ENCODE assay signal across 15 cellular contexts in genomic region chr11:11965656-11966353, GRCh38. TPM values are rescaled to one million over a fixed set of nuclear protein-coding genes. Genes with fewer than 3 reads are reported as not detected.
"Had no signal": no experiment of that assay in that cellular context is flagged by ENCODE, and none has a peak within 500 bp of the region (broad histone marks: within the 10 kb centered on the region; RNA-seq: fewer than 3 reads in every experiment).

No MANE protein-coding gene starts in this region.

- DNase-seq: activated CD4-positive, alpha-beta T cell treated with anti-CD3 and anti-CD28 coated beads for 1 hour; activated CD8-positive, alpha-beta T cell treated with anti-CD3 and anti-CD28 coated beads for 36 hours; activated naive CD4-positive, alpha-beta T cell treated with anti-CD3 and anti-CD28 coated beads, Interleukin-2, amount 10 ng/mL, durations not matched to agents 7 days and 5 days; effector memory CD8-positive, alpha-beta T cell; left colon; mammary epithelial cell; mucosa of descending colon; natural killer cell; occipital lobe; stimulated activated CD4-positive, alpha-beta T cell treated with anti-CD3 and anti-CD28 coated beads, Interleukin-4, amount 100 ng/mL, for 24 hours; stomach had no signal

- H3K27me3 Mint-ChIP-seq: activated CD8-positive, alpha-beta T cell treated with anti-CD3 and anti-CD28 coated beads for 36 hours had no signal

- ATAC-seq: effector memory CD8-positive, alpha-beta T cell had no signal

- H3K36me3 Mint-ChIP-seq: natural killer cell had no signal

- H3K27ac Mint-ChIP-seq: activated CD8-positive, alpha-beta T cell treated with anti-CD3 and anti-CD28 coated beads for 36 hours; activated naive CD4-positive, alpha-beta T cell treated with anti-CD3 and anti-CD28 coated beads, Interleukin-2, amount 10 ng/mL, durations not matched to agents 7 days and 5 days; activated T-helper 2 cell treated with anti-CD3 and anti-CD28 coated beads, Interferon-gamma antibody, Interleukin-2, Interleukin-4, amounts not matched to agents 10 μg/mL and 5 μg/mL and 100 μg/mL, durations not matched to agents 14 hours and 24 hours and 36 hours; T-helper 2 cell treated with Interferon-gamma antibody and Interleukin-4, amounts not matched to agents 5 μg/mL and 100 μg/mL, for 36 hours had no signal

- H3K9me3 ChIP-seq: mucosa of descending colon, psoas muscle, stomach, thoracic aorta had no signal

- H3K4me3 Mint-ChIP-seq: activated CD8-positive, alpha-beta T cell treated with anti-CD3 and anti-CD28 coated beads for 36 hours; activated naive CD4-positive, alpha-beta T cell treated with anti-CD3 and anti-CD28 coated beads, Interleukin-2, amount 10 ng/mL, durations not matched to agents 7 days and 5 days; effector memory CD8-positive, alpha-beta T cell; natural killer cell; T-helper 2 cell treated with Interferon-gamma antibody and Interleukin-4, amounts not matched to agents 5 μg/mL and 100 μg/mL, for 36 hours had no signal

- H3K27me3 ChIP-seq: stomach had no signal

- H3K27ac ChIP-seq: psoas muscle, thoracic aorta had no signal

- H3K4me3 ChIP-seq: mucosa of descending colon, psoas muscle, stomach, thoracic aorta had no signal

- H3K9me3 Mint-ChIP-seq: activated CD8-positive, alpha-beta T cell treated with anti-CD3 and anti-CD28 coated beads for 36 hours; activated T-helper 2 cell treated with anti-CD3 and anti-CD28 coated beads, Interferon-gamma antibody, Interleukin-2, Interleukin-4, amounts not matched to agents 10 μg/mL and 5 μg/mL and 100 μg/mL, durations not matched to agents 14 hours and 24 hours and 36 hours; effector memory CD8-positive, alpha-beta T cell; natural killer cell; T-helper 2 cell treated with Interferon-gamma antibody and Interleukin-4, amounts not matched to agents 5 μg/mL and 100 μg/mL, for 36 hours had no signal

RNA-seq across cellular contexts. Expression of gene DKK3, which starts 42.6 kb away (rescaled TPM):
- total RNA-seq: activated CD8-positive, alpha-beta T cell treated with anti-CD3 and anti-CD28 coated beads for 36 hours; activated T-helper 2 cell treated with anti-CD3 and anti-CD28 coated beads, Interferon-gamma antibody, Interleukin-2, Interleukin-4, amounts not matched to agents 10 μg/mL and 5 μg/mL and 100 μg/mL, durations not matched to agents 14 hours and 24 hours and 36 hours had no signal
